Comparison of ENCODE assay signal across 8 cellular contexts in the genomic region with DNA sequence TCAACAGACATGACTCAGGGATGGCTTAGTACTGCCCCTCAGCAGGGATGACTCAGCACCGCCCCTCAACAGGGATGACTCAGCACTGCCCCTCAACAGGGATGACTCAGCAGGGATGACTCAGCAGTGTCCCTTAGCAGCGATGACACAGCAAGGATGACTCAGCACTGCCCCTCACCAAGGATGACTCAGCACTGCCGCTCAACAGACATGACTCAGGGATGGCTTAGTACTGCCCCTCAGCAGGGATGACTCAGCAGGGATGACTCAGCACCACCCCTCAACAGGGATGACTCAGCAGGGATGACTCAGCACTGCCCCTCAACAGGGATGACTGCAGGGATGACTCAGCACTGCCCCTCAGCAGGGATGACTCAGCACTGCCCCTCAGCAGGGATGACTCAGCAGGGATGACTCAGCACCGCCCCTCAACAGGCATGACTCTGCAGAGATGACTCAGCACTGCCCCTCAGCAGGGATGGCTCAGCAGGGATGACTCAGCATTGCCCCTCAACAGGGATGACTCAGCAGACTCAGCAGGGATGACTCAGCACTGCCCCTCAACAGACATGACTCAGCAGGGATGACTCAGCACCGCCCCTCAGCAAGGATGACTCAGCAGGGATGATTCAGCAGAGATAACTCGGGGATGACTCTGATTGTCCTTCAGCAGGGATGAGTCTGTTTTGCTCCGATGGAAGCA. TPM values are rescaled to one million over a fixed set of nuclear protein-coding genes. Genes with fewer than 3 reads are reported as not detected.
DNase-seq lines count a peak whose midpoint lies in the region; ATAC-seq and TF ChIP-seq lines count a peak whose summit lies in the region.
"Not testable (repeated sequence)": the region's sequence is repeated elsewhere in the genome, so short reads cannot be mapped to it uniquely, and the experiment has no call there.

No MANE protein-coding gene starts in this region.

- not testable (repeated sequence) for H3K4me3 ChIP-seq in AG09309 (ENCODE audit: control insufficient read depth, low read depth, low read length); PC-3 (ENCODE audit: low read length)

- not testable (repeated sequence) for H3K27me3 Mint-ChIP-seq in activated CD4-positive, alpha-beta T cell treated with anti-CD3 and anti-CD28 coated beads, Interleukin-2, amount 10 ng/mL, durations not matched to agents 7 days and 5 days; naive B cell

- POLR2A ChIA-PET in PC-3 (lab: Charles Lee; ENCODE audit: unreplicated experiment); activated CD4-positive, alpha-beta T cell treated with anti-CD3 and anti-CD28 coated beads, Interleukin-2, amount 10 ng/mL, durations not matched to agents 7 days and 5 days (lab: Charles Lee): not testable (repeated sequence)

- H3K4me2 ChIP-seq in PC-3 (ENCODE audit: low read length) = not testable (repeated sequence)

- CTCF ChIA-PET in PC-3 (lab: Charles Lee) = not testable (repeated sequence)
- CTCF ChIA-PET in activated CD4-positive, alpha-beta T cell treated with anti-CD3 and anti-CD28 coated beads, Interleukin-2, amount 10 ng/mL, durations not matched to agents 7 days and 5 days (lab: Charles Lee) = interaction anchor here (0.6 to 1.0 kb wide), 2 partner anchors 11 to 15 kb away, joined by 3 to 4 read pairs; no protein-coding TSS in a partner anchor

- not testable (repeated sequence) for H2AFZ ChIP-seq in PC-3 (ENCODE audit: low read length)

- intact Hi-C loops in PC-3 (cut with micrococcal nuclease) = not testable (repeated sequence)

- BruUV-seq in PC-3 (replicated peaks; lab: Mats Ljungman, UMichigan) = not testable (repeated sequence)

- not testable (repeated sequence) for H3K79me2 ChIP-seq in PC-3 (ENCODE audit: low read length)

- not testable (repeated sequence) for H3K4me1 Mint-ChIP-seq in activated CD4-positive, alpha-beta T cell treated with anti-CD3 and anti-CD28 coated beads, Interleukin-2, amount 10 ng/mL, durations not matched to agents 7 days and 5 days; naive B cell

- not testable (repeated sequence) for H3K9ac ChIP-seq in PC-3 (ENCODE audit: low read length)

- peaks cover 39% of the 10 kb centered on the region for H3K36me3 ChIP-seq in PC-3 (ENCODE audit: low read depth, low read length)

- peak overlapping the region; percentile 30 for H3K4me3 Mint-ChIP-seq in activated CD4-positive, alpha-beta T cell treated with anti-CD3 and anti-CD28 coated beads, Interleukin-2, amount 10 ng/mL, durations not matched to agents 7 days and 5 days
- H3K4me3 Mint-ChIP-seq in naive B cell = peak overlapping the region in 2 of 8 donors; percentile 15 to 43

- TF ChIP-seq CTCF in AG09309 (IDR thresholded peaks at IDR 0.05; ENCODE audit: control insufficient read depth, insufficient read depth, low read depth, low read length, missing control alignments); PC-3 (conservative IDR thresholded peaks at IDR 0.05; ENCODE audit: low read depth, low read length): not testable (repeated sequence)

- not testable (repeated sequence) for H3K27me3 ChIP-seq in PC-3 (ENCODE audit: low read length)

- not testable (repeated sequence) for H3K9me2 ChIP-seq in PC-3 (replicated peaks; ENCODE audit: low read length)

- DNase-seq in AG09309 (ENCODE audit: low read depth) (peak; percentile 14), HK-2 (ENCODE audit: unreplicated experiment) (peak; percentile 48), PC-3 (peak; percentile 66), amniotic epithelial cell (ENCODE audit: low read depth) (peak; percentile 76), fibroblast of gingiva (ENCODE audit: low read depth) (peak; percentile 69)
- peak; percentile 40 for DNase-seq in activated CD4-positive, alpha-beta T cell treated with anti-CD3 and anti-CD28 coated beads, Interleukin-2, amount 10 ng/mL, durations not matched to agents 7 days and 5 days
- DNase-seq in naive B cell = not testable (repeated sequence)
- peak; percentile 10 to 40 (median 26) for DNase-seq in stimulated activated CD4-positive, alpha-beta T cell treated with anti-CD3 and anti-CD28 coated beads, TNF-alpha, amount 100 ng/mL, for 4 hours (ENCODE audit: low read depth in 3 of 3)

- peaks cover 22% of the 10 kb centered on the region for H3K9me3 ChIP-seq in PC-3 (ENCODE audit: low read length)

- peaks cover 70% of the 10 kb centered on the region for H3K36me3 Mint-ChIP-seq in activated CD4-positive, alpha-beta T cell treated with anti-CD3 and anti-CD28 coated beads, Interleukin-2, amount 10 ng/mL, durations not matched to agents 7 days and 5 days (ENCODE audit: low read depth)
- not testable (repeated sequence) for H3K36me3 Mint-ChIP-seq in naive B cell

- peaks cover 17% of the 10 kb centered on the region for H3K9me3 Mint-ChIP-seq in activated CD4-positive, alpha-beta T cell treated with anti-CD3 and anti-CD28 coated beads, Interleukin-2, amount 10 ng/mL, durations not matched to agents 7 days and 5 days
- not testable (repeated sequence) for H3K9me3 Mint-ChIP-seq in naive B cell

- not testable (repeated sequence) for H4K20me1 ChIP-seq in PC-3 (ENCODE audit: low read length)

- H3K27ac ChIP-seq in PC-3 (ENCODE audit: low read length) = peak overlapping the region; percentile 83

- peak overlapping the region; percentile 84 for H3K27ac Mint-ChIP-seq in activated CD4-positive, alpha-beta T cell treated with anti-CD3 and anti-CD28 coated beads, Interleukin-2, amount 10 ng/mL, durations not matched to agents 7 days and 5 days
- peak overlapping the region in 5 of 6 donors; percentile 10 to 81 (median 61) for H3K27ac Mint-ChIP-seq in naive B cell

- not testable (repeated sequence) for ATAC-seq in PC-3; naive B cell (ENCODE audit: low read depth in 2 of 2)

- H3K4me1 ChIP-seq in PC-3 (ENCODE audit: insufficient read depth, low read length) = not testable (repeated sequence)

- H3F3A ChIP-seq in PC-3 (ENCODE audit: low read length, unreplicated experiment) = peaks cover 38% of the 10 kb centered on the region

RNA-seq across cellular contexts. Expression of gene DBNDD1, which starts 23.6 kb away (rescaled TPM):
- total RNA-seq in PC-3 (2014; rRNA removed) = 19.2 and 21.1 TPM in 2 replicates
- total RNA-seq in activated CD4-positive, alpha-beta T cell treated with anti-CD3 and anti-CD28 coated beads, Interleukin-2, amount 10 ng/mL, durations not matched to agents 7 days and 5 days = under 1 TPM; 0.07 to 0.15 TPM
- polyA plus RNA-seq in naive B cell (ENCODE audit: low read depth in 6 of 6) = 100 to 1,000 TPM in 2 of 6 donors, 10 to 100 TPM in 4; 48.9 to 149 (median 68.5) TPM

RNA-seq across cellular contexts. Expression of gene DEF8, which starts 47.1 kb away (rescaled TPM):
- 128 and 139 TPM in 2 replicates for total RNA-seq in PC-3 (2014; rRNA removed)
- total RNA-seq in activated CD4-positive, alpha-beta T cell treated with anti-CD3 and anti-CD28 coated beads, Interleukin-2, amount 10 ng/mL, durations not matched to agents 7 days and 5 days = 10 to 100 TPM; 30.7 to 35.5 TPM
- 100 to 1,000 TPM in 4 of 6 donors, 10 to 100 TPM in 2; 66.9 to 126 (median 105) TPM for polyA plus RNA-seq in naive B cell (ENCODE audit: low read depth in 6 of 6)

Comparison
In these comparisons a context has a peak if more than half of its experiments do, and no peak if none do; other contexts are left out.
1. RNA of gene DBNDD1, which starts 23.6 kb away (total RNA-seq): 19.2 to 21.1 TPM in PC-3; 0.07 to 0.15 TPM in activated CD4-positive, alpha-beta T cell treated with anti-CD3 and anti-CD28 coated beads, Interleukin-2, amount 10 ng/mL, durations not matched to agents 7 days and 5 days; every median in the first group is over 10 times any median in the second.